ENCODE assay signal across 1 cellular context in the genomic region with DNA sequence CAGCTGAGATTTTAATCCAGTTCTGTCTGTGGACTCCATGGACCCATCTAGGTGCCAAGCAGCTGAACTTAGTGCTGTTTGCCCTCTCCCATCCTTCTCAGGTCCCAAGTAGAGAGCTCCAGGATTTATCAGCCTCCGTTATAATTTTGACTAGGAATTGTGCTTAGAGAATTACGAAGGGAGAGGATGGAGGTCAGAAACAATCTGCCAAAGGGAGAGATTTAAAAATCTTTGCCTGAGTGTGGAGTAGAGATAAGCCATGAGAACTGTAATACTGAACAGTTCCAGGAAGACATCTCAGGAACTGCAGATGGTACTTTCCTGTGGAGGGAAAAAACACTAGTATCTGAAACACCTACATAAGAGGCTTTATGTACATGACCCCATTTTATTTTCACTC.
TF ChIP-seq lines count a peak whose summit lies in the region.

No MANE protein-coding gene starts in this region.

TF ChIP-seq in K562, 482 proteins besides CTCF, POLR2A, EP300 and RAD21 (continued from another document):
- TF ChIP-seq, protein P1, sequence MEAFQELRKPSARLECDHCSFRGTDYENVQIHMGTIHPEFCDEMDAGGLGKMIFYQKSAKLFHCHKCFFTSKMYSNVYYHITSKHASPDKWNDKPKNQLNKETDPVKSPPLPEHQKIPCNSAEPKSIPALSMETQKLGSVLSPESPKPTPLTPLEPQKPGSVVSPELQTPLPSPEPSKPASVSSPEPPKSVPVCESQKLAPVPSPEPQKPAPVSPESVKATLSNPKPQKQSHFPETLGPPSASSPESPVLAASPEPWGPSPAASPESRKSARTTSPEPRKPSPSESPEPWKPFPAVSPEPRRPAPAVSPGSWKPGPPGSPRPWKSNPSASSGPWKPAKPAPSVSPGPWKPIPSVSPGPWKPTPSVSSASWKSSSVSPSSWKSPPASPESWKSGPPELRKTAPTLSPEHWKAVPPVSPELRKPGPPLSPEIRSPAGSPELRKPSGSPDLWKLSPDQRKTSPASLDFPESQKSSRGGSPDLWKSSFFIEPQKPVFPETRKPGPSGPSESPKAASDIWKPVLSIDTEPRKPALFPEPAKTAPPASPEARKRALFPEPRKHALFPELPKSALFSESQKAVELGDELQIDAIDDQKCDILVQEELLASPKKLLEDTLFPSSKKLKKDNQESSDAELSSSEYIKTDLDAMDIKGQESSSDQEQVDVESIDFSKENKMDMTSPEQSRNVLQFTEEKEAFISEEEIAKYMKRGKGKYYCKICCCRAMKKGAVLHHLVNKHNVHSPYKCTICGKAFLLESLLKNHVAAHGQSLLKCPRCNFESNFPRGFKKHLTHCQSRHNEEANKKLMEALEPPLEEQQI (IDR thresholded peaks at IDR 0.05), result peak; percentile 73; the same call in 1 of the 2 replicates
- TF ChIP-seq XRCC3 (IDR thresholded peaks at IDR 0.05), result no peak
- TF ChIP-seq, protein P2, sequence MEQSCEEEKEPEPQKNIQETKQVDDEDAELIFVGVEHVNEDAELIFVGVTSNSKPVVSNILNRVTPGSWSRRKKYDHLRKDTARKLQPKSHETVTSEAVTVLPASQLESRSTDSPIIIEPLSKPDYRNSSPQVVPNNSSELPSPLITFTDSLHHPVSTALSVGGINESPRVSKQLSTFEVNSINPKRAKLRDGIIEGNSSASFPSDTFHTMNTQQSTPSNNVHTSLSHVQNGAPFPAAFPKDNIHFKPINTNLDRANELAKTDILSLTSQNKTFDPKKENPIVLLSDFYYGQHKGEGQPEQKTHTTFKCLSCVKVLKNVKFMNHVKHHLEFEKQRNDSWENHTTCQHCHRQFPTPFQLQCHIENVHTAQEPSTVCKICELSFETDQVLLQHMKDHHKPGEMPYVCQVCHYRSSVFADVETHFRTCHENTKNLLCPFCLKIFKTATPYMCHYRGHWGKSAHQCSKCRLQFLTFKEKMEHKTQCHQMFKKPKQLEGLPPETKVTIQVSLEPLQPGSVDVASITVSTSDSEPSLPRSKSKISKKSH (CRISPR knock-in tag; IDR thresholded peaks at IDR 0.05), result no peak
- 0 out of 2 replicates have a peak, but pooled peaks have one; percentile 23 for TF ChIP-seq NBN (IDR thresholded peaks at IDR 0.05; ENCODE audit: low read depth)
